Comparison of ENCODE assay signal across 1 cellular context in genomic region chr12:56636675-56637540, GRCh38.
TF ChIP-seq lines count a peak whose summit lies in the region.

No MANE protein-coding gene starts in this region.

TF ChIP-seq in HepG2, 621 proteins besides CTCF, POLR2A, EP300 and RAD21 (continued from another document and continues in another):
- TF ChIP-seq ZNF607 (CRISPR knock-in tag; IDR thresholded peaks at IDR 0.05; ENCODE audit: borderline replicate concordance) (peak; percentile 83; the same call in 1 of the 2 replicates), FOXO1 (CRISPR knock-in tag; IDR thresholded peaks at IDR 0.05) (peak; percentile 50), JUND (CRISPR knock-in tag; IDR thresholded peaks at IDR 0.05) (no peak), ATF6 (CRISPR knock-in tag; conservative IDR thresholded peaks at IDR 0.05) (0 out of 2 replicates have a peak, but pooled peaks have one; percentile 65), ZNF512B (CRISPR knock-in tag; IDR thresholded peaks at IDR 0.05; ENCODE audit: borderline replicate concordance) (no peak), MLXIP (CRISPR knock-in tag; IDR thresholded peaks at IDR 0.05; ENCODE audit: borderline replicate concordance) (no peak), ZNF318 (CRISPR knock-in tag; IDR thresholded peaks at IDR 0.05) (no peak), ZBTB14 (CRISPR knock-in tag; IDR thresholded peaks at IDR 0.05) (no peak), DNMT1 (CRISPR knock-in tag; IDR thresholded peaks at IDR 0.05) (no peak), SP2 (CRISPR knock-in tag; IDR thresholded peaks at IDR 0.05) (peak; percentile 66), TAF15 (IDR thresholded peaks at IDR 0.05; ENCODE audit: low read depth, low read length, poor library complexity, severe bottlenecking) (no peak), ZBED4 (CRISPR knock-in tag; IDR thresholded peaks at IDR 0.05; ENCODE audit: borderline replicate concordance) (peak; percentile 94), ZNF891 (CRISPR knock-in tag; IDR thresholded peaks at IDR 0.05) (no peak), MEIS1 (CRISPR knock-in tag; IDR thresholded peaks at IDR 0.05; ENCODE audit: borderline replicate concordance) (no peak), DNMT3B (CRISPR knock-in tag; conservative IDR thresholded peaks at IDR 0.05) (0 out of 2 replicates have a peak, but pooled peaks have one; percentile 19), ADNP (CRISPR knock-in tag; IDR thresholded peaks at IDR 0.05) (no peak), PLSCR1 (CRISPR knock-in tag; IDR thresholded peaks at IDR 0.05; ENCODE audit: borderline replicate concordance) (no peak), ZNF790 (CRISPR knock-in tag; IDR thresholded peaks at IDR 0.05; ENCODE audit: borderline replicate concordance) (no peak), SP5 (CRISPR knock-in tag; IDR thresholded peaks at IDR 0.05; ENCODE audit: borderline replicate concordance, low read depth) (peak; percentile 77), NFAT5 (CRISPR knock-in tag; IDR thresholded peaks at IDR 0.05) (no peak), ZNF746 (CRISPR knock-in tag; IDR thresholded peaks at IDR 0.05) (peak; percentile 89; the same call in 1 of the 2 replicates)
